ENCODE assay signal across 14 cellular contexts in genomic region chr18:78904179-78904531, GRCh38.
DNase-seq lines count a peak whose midpoint lies in the region; ATAC-seq and TF ChIP-seq lines count a peak whose summit lies in the region.
"Had no signal": no experiment of that assay in that cellular context is flagged by ENCODE, and none has a peak within 500 bp of the region (broad histone marks: within the 10 kb centered on the region; RNA-seq: fewer than 3 reads in every experiment).

No MANE protein-coding gene starts in this region.

- H2AFZ ChIP-seq in neuronal stem cell (ENCODE audit: low read length) = no peak overlapping the region
- H2AFZ ChIP-seq: GM23248 had no signal

- no peak overlapping the region for H3K4ac ChIP-seq in neuronal stem cell (ENCODE audit: low read length)

- WGBS in endodermal cell (ENCODE audit: insufficient coverage in 1 of 2, insufficient read length in 1 of 2), 2 experiments = 88 to 92% methylated on average over 2 to 11 of the region's 11 CpGs
- WGBS in neuronal stem cell (ENCODE audit: extremely low coverage in 2 of 2, insufficient read length in 2 of 2, insufficient replicate concordance in 1 of 2), 2 donors = no CpG with 5 or more reads among the region's 11 CpGs

- H4K91ac ChIP-seq in neuronal stem cell (ENCODE audit: low read depth, low read length, poor library complexity) = no peak overlapping the region

- no peak overlapping the region for H4K8ac ChIP-seq in neuronal stem cell (ENCODE audit: low read depth, low read length)

- H3K9ac ChIP-seq in endodermal cell (ENCODE audit: extremely low read depth, low read length, poor library complexity, severe bottlenecking) (no peak overlapping the region), neuronal stem cell (ENCODE audit: low read depth, low read length, poor library complexity) (no peak overlapping the region)
- H3K9ac ChIP-seq: BLaER1 treated with 17β-estradiol and CSF1 and Interleukin-3, amounts not matched to agents 10 nM and 100 nM; GM23248 had no signal

- no peak overlapping the region for H2BK15ac ChIP-seq in neuronal stem cell (ENCODE audit: low read length)

- no peak overlapping the region for H2BK12ac ChIP-seq in neuronal stem cell (ENCODE audit: low read length)

- H3K4me3 Mint-ChIP-seq in stimulated activated naive CD8-positive, alpha-beta T cell treated with anti-CD3 and anti-CD28 coated beads, Interleukin-15, amount 100 ng/mL, for 72 hours = no peak overlapping the region
- H3K4me3 Mint-ChIP-seq in endodermal cell = no peak overlapping the region
- H3K4me3 Mint-ChIP-seq: CD4-positive, CD25-positive, alpha-beta regulatory T cell; H9; IgD-negative memory B cell had no signal

- H2BK5ac ChIP-seq in neuronal stem cell (ENCODE audit: low read length) = no peak overlapping the region

- H3K9me3 Mint-ChIP-seq in stimulated activated naive CD8-positive, alpha-beta T cell treated with anti-CD3 and anti-CD28 coated beads, Interleukin-15, amount 100 ng/mL, for 72 hours = no peaks in the 10 kb centered on the region
- H3K9me3 Mint-ChIP-seq in endodermal cell = no peaks in the 10 kb centered on the region
- H3K9me3 Mint-ChIP-seq: IgD-negative memory B cell had no signal

- H3K4me1 ChIP-seq in endodermal cell (ENCODE audit: control insufficient read depth, insufficient read depth, low read length) (no peaks in the 10 kb centered on the region), neuronal stem cell (ENCODE audit: control insufficient read depth in 2 of 2, insufficient read depth in 1 of 2, low read depth in 1 of 2, low read length in 2 of 2) (no peaks in the 10 kb centered on the region)
- H3K4me1 ChIP-seq: BLaER1 treated with 17β-estradiol and CSF1 and Interleukin-3, amounts not matched to agents 10 nM and 100 nM had no signal

- H3K4me2 ChIP-seq in neuronal stem cell (ENCODE audit: insufficient read depth, low read length, poor library complexity, severe bottlenecking) = no peak overlapping the region
- H3K4me2 ChIP-seq: BLaER1 treated with 17β-estradiol and CSF1 and Interleukin-3, amounts not matched to agents 10 nM and 100 nM had no signal

- no peaks in the 10 kb centered on the region for H3K36me3 Mint-ChIP-seq in endodermal cell (ENCODE audit: low read depth)
- H3K36me3 Mint-ChIP-seq: CD4-positive, CD25-positive, alpha-beta regulatory T cell had no signal

- H3K27me3 Mint-ChIP-seq in stimulated activated naive CD8-positive, alpha-beta T cell treated with anti-CD3 and anti-CD28 coated beads, Interleukin-15, amount 100 ng/mL, for 72 hours = peaks cover 36% of the 10 kb centered on the region
- H3K27me3 Mint-ChIP-seq in endodermal cell (ENCODE audit: insufficient read depth) = no peaks in the 10 kb centered on the region
- H3K27me3 Mint-ChIP-seq: CD4-positive, CD25-positive, alpha-beta regulatory T cell had no signal

- peak overlapping the region; percentile 27 for H3K18ac ChIP-seq in neuronal stem cell (ENCODE audit: low read length)

- H3K9me3 ChIP-seq in endodermal cell (ENCODE audit: control insufficient read depth, low read length) = no peaks in the 10 kb centered on the region
- no peaks in the 10 kb centered on the region for H3K9me3 ChIP-seq in neuronal stem cell (replicated peaks in 1 of 2; ENCODE audit: control insufficient read depth in 2 of 2, insufficient read depth in 1 of 2, low read depth in 1 of 2, low read length in 2 of 2)

- H3K27ac ChIP-seq in endodermal cell (ENCODE audit: low read depth, low read length) (no peak overlapping the region), neuronal stem cell (replicated peaks; ENCODE audit: low read length) (no peak overlapping the region)
- H3K27ac ChIP-seq: BLaER1 treated with 17β-estradiol and CSF1 and Interleukin-3, amounts not matched to agents 10 nM and 100 nM; GM23248 had no signal

- no peak for DNase-seq in stimulated activated naive CD8-positive, alpha-beta T cell treated with anti-CD3 and anti-CD28 coated beads, Interleukin-15, Interleukin-2, amounts not matched to agents 100 U/mL and 50 U/mL, for 24 hours
- DNase-seq in stimulated activated naive CD8-positive, alpha-beta T cell treated with anti-CD3 and anti-CD28 coated beads, Interleukin-15, amount 100 ng/mL, for 72 hours = no peak
- DNase-seq in endodermal cell (peak; percentile 23), neuronal stem cell (ENCODE audit: low spot score) (no peak), NOMO-1 (lab: John Stamatoyannopoulos, UW; ENCODE audit: unreplicated experiment in 2 of 2) (no peak), NCI-H2227 (lab: John Stamatoyannopoulos, UW; ENCODE audit: unreplicated experiment) (no peak), NCI-H1694 treated with DMSO at 0.1 percent for 48 hours (lab: John Stamatoyannopoulos, UW) (no peak)
- DNase-seq: ACHN; CD4-positive, CD25-positive, alpha-beta regulatory T cell; DMS 273 treated with DMSO at 0.1 percent for 48 hours; GM23248; H9 had no signal

- no peak overlapping the region for H2AK5ac ChIP-seq in neuronal stem cell (ENCODE audit: low read depth, low read length)

- no peak overlapping the region for H2BK120ac ChIP-seq in neuronal stem cell (ENCODE audit: low read depth, low read length)

- H3K27me3 ChIP-seq in endodermal cell (ENCODE audit: control insufficient read depth, insufficient read depth, low read length, poor library complexity, severe bottlenecking) (no peaks in the 10 kb centered on the region), neuronal stem cell (ENCODE audit: control insufficient read depth in 3 of 3, insufficient read depth in 3 of 3, low read depth in 1 of 3, low read length in 3 of 3) (no peaks in the 10 kb centered on the region)
- H3K27me3 ChIP-seq: BLaER1 treated with 17β-estradiol and CSF1 and Interleukin-3, amounts not matched to agents 10 nM and 100 nM had no signal

- no peaks in the 10 kb centered on the region for H3K4me1 Mint-ChIP-seq in stimulated activated naive CD8-positive, alpha-beta T cell treated with anti-CD3 and anti-CD28 coated beads, Interleukin-15, amount 100 ng/mL, for 72 hours
- H3K4me1 Mint-ChIP-seq in endodermal cell = no peaks in the 10 kb centered on the region
- H3K4me1 Mint-ChIP-seq: CD4-positive, CD25-positive, alpha-beta regulatory T cell had no signal

- no peak overlapping the region for H3K14ac ChIP-seq in neuronal stem cell (ENCODE audit: low read length)

- TF ChIP-seq CTCF in endodermal cell (conservative IDR thresholded peaks at IDR 0.05) = no peak

- H3K23ac ChIP-seq in neuronal stem cell (ENCODE audit: low read depth, low read length, poor library complexity) = no peak overlapping the region

- H3K27ac Mint-ChIP-seq in stimulated activated naive CD8-positive, alpha-beta T cell treated with anti-CD3 and anti-CD28 coated beads, Interleukin-15, amount 100 ng/mL, for 72 hours = no peak overlapping the region
- no peak overlapping the region for H3K27ac Mint-ChIP-seq in endodermal cell
- H3K27ac Mint-ChIP-seq: CD4-positive, CD25-positive, alpha-beta regulatory T cell; H9; IgD-negative memory B cell had no signal

- H3K36me3 ChIP-seq in endodermal cell (ENCODE audit: control insufficient read depth, insufficient read depth, low read length) (no peaks in the 10 kb centered on the region), neuronal stem cell (replicated peaks in 1 of 2; ENCODE audit: control insufficient read depth in 2 of 2, insufficient read depth in 2 of 2, low read length in 2 of 2) (no peaks in the 10 kb centered on the region)
- H3K36me3 ChIP-seq: BLaER1 treated with 17β-estradiol and CSF1 and Interleukin-3, amounts not matched to agents 10 nM and 100 nM had no signal

- peak; percentile 23 for ATAC-seq in stimulated activated naive CD8-positive, alpha-beta T cell treated with anti-CD3 and anti-CD28 coated beads, Interleukin-15, Interleukin-2, amounts not matched to agents 100 U/mL and 50 U/mL, for 24 hours
- ATAC-seq in stimulated activated naive CD8-positive, alpha-beta T cell treated with anti-CD3 and anti-CD28 coated beads, Interleukin-15, amount 100 ng/mL, for 72 hours = no peak

- H3K79me1 ChIP-seq in neuronal stem cell (ENCODE audit: low read depth, low read length) = no peaks in the 10 kb centered on the region

- H3K4me3 ChIP-seq in endodermal cell (ENCODE audit: low read length) = no peak overlapping the region
- H3K4me3 ChIP-seq in neuronal stem cell (ENCODE audit: low read length in 2 of 2) = no peak overlapping the region
- H3K4me3 ChIP-seq: BLaER1 treated with 17β-estradiol and CSF1 and Interleukin-3, amounts not matched to agents 10 nM and 100 nM; GM23248 had no signal
